9 cellular contexts compared by ENCODE assay signal in the genomic region with DNA sequence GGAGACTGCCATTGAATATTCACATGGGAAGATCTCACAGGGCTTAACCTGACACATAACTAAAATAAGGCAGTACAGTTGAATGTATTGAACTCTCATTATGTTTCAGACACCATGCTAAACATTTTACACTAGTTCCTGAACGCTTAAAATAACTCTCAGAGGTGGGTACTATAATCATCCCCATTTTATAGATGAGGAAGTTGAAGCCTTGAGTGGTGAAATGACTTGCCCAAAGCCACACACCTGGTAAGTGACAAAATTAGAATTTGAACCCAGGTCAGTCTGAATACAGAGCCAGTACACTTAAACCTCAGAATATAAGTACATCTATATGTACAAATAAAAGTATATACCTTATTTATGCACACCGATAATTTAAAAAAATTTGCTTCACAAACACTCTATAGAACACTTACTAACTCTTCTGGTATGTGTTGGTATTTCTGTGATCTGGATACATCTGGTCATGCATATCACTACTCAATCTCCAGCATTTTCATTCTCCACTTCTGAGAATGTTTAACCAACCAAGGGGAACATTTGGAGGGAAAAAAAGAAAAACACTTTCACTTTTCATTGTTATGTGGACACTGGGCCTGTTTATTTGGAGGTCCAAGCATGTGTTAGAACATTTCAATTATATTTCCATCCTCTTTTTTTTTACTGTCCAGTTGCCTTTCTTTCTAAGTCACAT. TPM values are rescaled to one million over a fixed set of nuclear protein-coding genes. Genes with fewer than 3 reads are reported as not detected.
DNase-seq lines count a peak whose midpoint lies in the region; ATAC-seq and TF ChIP-seq lines count a peak whose summit lies in the region.
"Had no signal": no experiment of that assay in that cellular context is flagged by ENCODE, and none has a peak within 500 bp of the region (broad histone marks: within the 10 kb centered on the region; RNA-seq: fewer than 3 reads in every experiment).

No MANE protein-coding gene starts in this region.

- H3K9me3 ChIP-seq in smooth muscle cell (replicated peaks; ENCODE audit: low read depth) = no peaks in the 10 kb centered on the region

- no peak overlapping the region for H3K4me2 ChIP-seq in smooth muscle cell

- no peaks in the 10 kb centered on the region for H3K27me3 ChIP-seq in smooth muscle cell (ENCODE audit: low read depth)
- H3K27me3 ChIP-seq: foreskin keratinocyte had no signal

- H3K36me3 ChIP-seq in smooth muscle cell (ENCODE audit: low read depth) = no peaks in the 10 kb centered on the region

- H3K4me1 ChIP-seq in smooth muscle cell (ENCODE audit: low read depth) = no peaks in the 10 kb centered on the region

- H3K79me2 ChIP-seq in smooth muscle cell (ENCODE audit: low read depth) = no peaks in the 10 kb centered on the region

- H3K27ac ChIP-seq in smooth muscle cell (ENCODE audit: low read depth) = no peak overlapping the region
- H3K27ac ChIP-seq: foreskin keratinocyte had no signal

- H3K27me3 Mint-ChIP-seq in activated T-helper 2 cell treated with anti-CD3 and anti-CD28 coated beads, Interferon-gamma antibody, Interleukin-2, Interleukin-4, amounts not matched to agents 10 μg/mL and 5 μg/mL and 100 μg/mL, durations not matched to agents 14 hours and 24 hours and 36 hours (ENCODE audit: low read depth) = no peaks in the 10 kb centered on the region

- peaks cover 54% of the 10 kb centered on the region for H3K4me1 Mint-ChIP-seq in activated T-helper 2 cell treated with anti-CD3 and anti-CD28 coated beads, Interferon-gamma antibody, Interleukin-2, Interleukin-4, amounts not matched to agents 10 μg/mL and 5 μg/mL and 100 μg/mL, durations not matched to agents 14 hours and 24 hours and 36 hours (ENCODE audit: low read depth)

- peak overlapping the region; percentile 13 for H3K27ac Mint-ChIP-seq in activated T-helper 2 cell treated with anti-CD3 and anti-CD28 coated beads, Interferon-gamma antibody, Interleukin-2, Interleukin-4, amounts not matched to agents 10 μg/mL and 5 μg/mL and 100 μg/mL, durations not matched to agents 14 hours and 24 hours and 36 hours

- ATAC-seq in HG02885 (IDR thresholded peaks at IDR 0.05; ENCODE audit: poor library complexity, unreplicated experiment) = peak; percentile 45
- ATAC-seq: foreskin keratinocyte had no signal

- H4K20me1 ChIP-seq in smooth muscle cell (ENCODE audit: low read depth) = no peaks in the 10 kb centered on the region

- H3K4me3 Mint-ChIP-seq in activated T-helper 2 cell treated with anti-CD3 and anti-CD28 coated beads, Interferon-gamma antibody, Interleukin-2, Interleukin-4, amounts not matched to agents 10 μg/mL and 5 μg/mL and 100 μg/mL, durations not matched to agents 14 hours and 24 hours and 36 hours (ENCODE audit: low read depth) = no peak overlapping the region

- peaks cover 4% of the 10 kb centered on the region for H3F3A ChIP-seq in smooth muscle cell (ENCODE audit: low read depth)

- H3K36me3 Mint-ChIP-seq in activated T-helper 2 cell treated with anti-CD3 and anti-CD28 coated beads, Interferon-gamma antibody, Interleukin-2, Interleukin-4, amounts not matched to agents 10 μg/mL and 5 μg/mL and 100 μg/mL, durations not matched to agents 14 hours and 24 hours and 36 hours (ENCODE audit: low read depth) = peaks cover 3% of the 10 kb centered on the region

- H2AFZ ChIP-seq in smooth muscle cell (ENCODE audit: low read depth) = no peak overlapping the region

- no peaks in the 10 kb centered on the region for H3K9me3 Mint-ChIP-seq in activated T-helper 2 cell treated with anti-CD3 and anti-CD28 coated beads, Interferon-gamma antibody, Interleukin-2, Interleukin-4, amounts not matched to agents 10 μg/mL and 5 μg/mL and 100 μg/mL, durations not matched to agents 14 hours and 24 hours and 36 hours

- DNase-seq in EH (ENCODE audit: low read depth) = peak; percentile 74
- DNase-seq in activated T-helper 2 cell treated with anti-CD3 and anti-CD28 coated beads, Interferon-gamma antibody, Interleukin-2, Interleukin-4, amounts not matched to agents 10 μg/mL and 5 μg/mL and 100 μg/mL, durations not matched to agents 14 hours and 24 hours and 36 hours (ENCODE audit: low spot score) = no peak
- DNase-seq in lung microvascular endothelial cell (ENCODE audit: low read depth in 2 of 2) = peak; percentile 41 to 46
- DNase-seq in smooth muscle cell (lab: John Stamatoyannopoulos, UW; ENCODE audit: unreplicated experiment) = no peak
- no peak for DNase-seq in GM19238 (ENCODE audit: insufficient read length, low spot score)
- no peak for DNase-seq in KG1 (lab: John Stamatoyannopoulos, UW)
- DNase-seq in NCI-H1048 (lab: John Stamatoyannopoulos, UW) = no peak

- H3K9ac ChIP-seq in smooth muscle cell (ENCODE audit: low read depth) = no peak overlapping the region

- TF ChIP-seq CTCF in smooth muscle cell (IDR thresholded peaks at IDR 0.05; ENCODE audit: borderline replicate concordance, insufficient read depth, poor library complexity, severe bottlenecking) = no peak

- intact Hi-C loops in activated T-helper 2 cell treated with anti-CD3 and anti-CD28 coated beads, Interferon-gamma antibody, Interleukin-2, Interleukin-4, amounts not matched to agents 10 μg/mL and 5 μg/mL and 100 μg/mL, durations not matched to agents 14 hours and 24 hours and 36 hours (cut with micrococcal nuclease) = loop anchor here (5.0 kb wide), 1 partner anchor 210 kb away; no protein-coding TSS in a partner anchor

- WGBS in smooth muscle cell (ENCODE audit: low lambda C conversion rate) = 88% methylated on average over 2 of the region's 2 CpGs

- no peak overlapping the region for H3K4me3 ChIP-seq in smooth muscle cell

RNA-seq across cellular contexts. Expression of gene BICRAL, which starts 4.6 kb away (rescaled TPM):
- 14.2 and 14.4 TPM in 2 replicates for total RNA-seq in activated T-helper 2 cell treated with anti-CD3 and anti-CD28 coated beads, Interferon-gamma antibody, Interleukin-2, Interleukin-4, amounts not matched to agents 10 μg/mL and 5 μg/mL and 100 μg/mL, durations not matched to agents 14 hours and 24 hours and 36 hours
- 2.8 and 5.6 TPM in 2 replicates for total RNA-seq in lung microvascular endothelial cell
- total RNA-seq in smooth muscle cell = 7.2 and 7.9 TPM in 2 replicates
- polyA plus RNA-seq in smooth muscle cell = 1.4 and 2.7 TPM in 2 replicates

RNA-seq across cellular contexts. Expression of gene TBCC, which starts 31.4 kb away (rescaled TPM):
- 17.7 and 19.5 TPM in 2 replicates for total RNA-seq in activated T-helper 2 cell treated with anti-CD3 and anti-CD28 coated beads, Interferon-gamma antibody, Interleukin-2, Interleukin-4, amounts not matched to agents 10 μg/mL and 5 μg/mL and 100 μg/mL, durations not matched to agents 14 hours and 24 hours and 36 hours
- total RNA-seq in lung microvascular endothelial cell = 26.4 and 35.5 TPM in 2 replicates
- total RNA-seq in smooth muscle cell = 30.1 and 31.5 TPM in 2 replicates
- polyA plus RNA-seq in smooth muscle cell = 31.8 and 41.5 TPM in 2 replicates

RNA-seq across cellular contexts. Expression of gene PRPH2, which starts 54.9 kb away (rescaled TPM):
- not detected in 2 replicates for total RNA-seq in activated T-helper 2 cell treated with anti-CD3 and anti-CD28 coated beads, Interferon-gamma antibody, Interleukin-2, Interleukin-4, amounts not matched to agents 10 μg/mL and 5 μg/mL and 100 μg/mL, durations not matched to agents 14 hours and 24 hours and 36 hours
- total RNA-seq in lung microvascular endothelial cell (0.44 and 0.60 TPM in 2 replicates), smooth muscle cell (not detected in 2 replicates)
- 0.07 TPM in 1 of 2 replicates, not detected in the other for polyA plus RNA-seq in smooth muscle cell
- total RNA-seq: foreskin keratinocyte had no signal

Comparison
In these comparisons a context has a peak if more than half of its experiments do, and no peak if none do; other contexts are left out.
1. DNase-seq: peak in EH (single experiment) and lung microvascular endothelial cell (2 of 2); none in activated T-helper 2 cell treated with anti-CD3 and anti-CD28 coated beads, Interferon-gamma antibody, Interleukin-2, Interleukin-4, amounts not matched to agents 10 μg/mL and 5 μg/mL and 100 μg/mL, durations not matched to agents 14 hours and 24 hours and 36 hours (single experiment), smooth muscle cell (single experiment), GM19238 (single experiment), KG1 (single experiment) and NCI-H1048 (single experiment).